Comparison of ENCODE assay signal across 1 cellular context in genomic region chr18:3224223-3224622, GRCh38.
TF ChIP-seq lines count a peak whose summit lies in the region.

No MANE protein-coding gene starts in this region.

TF ChIP-seq in K562, 482 proteins besides CTCF, POLR2A, EP300 and RAD21:
- TF ChIP-seq JUN (IDR thresholded peaks at IDR 0.05; ENCODE audit: borderline replicate concordance, low read depth, low read length): no peak
- TF ChIP-seq JUN (CRISPR knock-in tag; IDR thresholded peaks at IDR 0.05; ENCODE audit: borderline replicate concordance): no peak
- TF ChIP-seq BMI1 (IDR thresholded peaks at IDR 0.05; ENCODE audit: low read length): no peak
- TF ChIP-seq KLF1 (tag; IDR thresholded peaks at IDR 0.05): no peak
- 0 out of 2 replicates have a peak, but pooled peaks have one; percentile 15 for TF ChIP-seq ATF7 (IDR thresholded peaks at IDR 0.05)
- TF ChIP-seq, protein P1, sequence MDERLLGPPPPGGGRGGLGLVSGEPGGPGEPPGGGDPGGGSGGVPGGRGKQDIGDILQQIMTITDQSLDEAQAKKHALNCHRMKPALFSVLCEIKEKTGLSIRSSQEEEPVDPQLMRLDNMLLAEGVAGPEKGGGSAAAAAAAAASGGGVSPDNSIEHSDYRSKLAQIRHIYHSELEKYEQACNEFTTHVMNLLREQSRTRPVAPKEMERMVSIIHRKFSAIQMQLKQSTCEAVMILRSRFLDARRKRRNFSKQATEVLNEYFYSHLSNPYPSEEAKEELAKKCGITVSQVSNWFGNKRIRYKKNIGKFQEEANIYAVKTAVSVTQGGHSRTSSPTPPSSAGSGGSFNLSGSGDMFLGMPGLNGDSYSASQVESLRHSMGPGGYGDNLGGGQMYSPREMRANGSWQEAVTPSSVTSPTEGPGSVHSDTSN (CRISPR knock-in tag; IDR thresholded peaks at IDR 0.05; ENCODE audit: low read depth): no peak
- TF ChIP-seq, protein P1 (tag; conservative IDR thresholded peaks at IDR 0.05; ENCODE audit: low read depth): no peak
- TF ChIP-seq NEUROD1 (IDR thresholded peaks at IDR 0.05; ENCODE audit: borderline replicate concordance, low read depth, low read length, partially characterized antibody): no peak
- no peak for TF ChIP-seq POLR2AphosphoS5 (IDR thresholded peaks at IDR 0.05; ENCODE audit: control insufficient read depth, insufficient read depth, low read depth, low read length)
- no peak for TF ChIP-seq YY1 (IDR thresholded peaks at IDR 0.05; ENCODE audit: borderline replicate concordance in 1 of 3, control insufficient read depth in 1 of 3, extremely low read depth in 1 of 3, insufficient read depth in 3 of 3, insufficient read length in 1 of 3, insufficient replicate concordance in 2 of 3, low read depth in 1 of 3, low read length in 2 of 3)
- no peak for TF ChIP-seq ZNF740 (CRISPR knock-in tag; IDR thresholded peaks at IDR 0.05)
- no peak for TF ChIP-seq ZNF740 (tag; IDR thresholded peaks at IDR 0.05)
- no peak for TF ChIP-seq ETV6 (IDR thresholded peaks at IDR 0.05; ENCODE audit: borderline replicate concordance in 1 of 2, low read depth in 2 of 2, low read length in 1 of 2)
- TF ChIP-seq ETV6 (CRISPR knock-in tag; IDR thresholded peaks at IDR 0.05; ENCODE audit: borderline replicate concordance): no peak
- peak; percentile 72; the same call in 1 of the 2 replicates for TF ChIP-seq CEBPG (CRISPR knock-in tag; IDR thresholded peaks at IDR 0.05)
- peak; percentile 55 to 67; a peak in 3 of 4 replicates for TF ChIP-seq CEBPG (tag; conservative IDR thresholded peaks at IDR 0.05 in 1 of 2, IDR thresholded peaks at IDR 0.05 in 1 of 2)
- no peak for TF ChIP-seq NR2C1 (IDR thresholded peaks at IDR 0.05)
- TF ChIP-seq NR2C1 (tag; IDR thresholded peaks at IDR 0.05): 0 out of 2 replicates have a peak, but pooled peaks have one; percentile 16
- TF ChIP-seq ATF1 (CRISPR knock-in tag; IDR thresholded peaks at IDR 0.05): no peak
- no peak for TF ChIP-seq ATF1 (tag; IDR thresholded peaks at IDR 0.05)
- no peak for TF ChIP-seq SRSF3 (IDR thresholded peaks at IDR 0.05; ENCODE audit: insufficient read depth, low read length)
- no peak for TF ChIP-seq MYBL2 (IDR thresholded peaks at IDR 0.05; ENCODE audit: low read depth)
- no peak for TF ChIP-seq MYBL2 (CRISPR knock-in tag; IDR thresholded peaks at IDR 0.05; ENCODE audit: borderline replicate concordance)
- TF ChIP-seq NCOA1 (IDR thresholded peaks at IDR 0.05; ENCODE audit: low read depth): no peak
TF ChIP-seq in K562: peak in this region for 3.
